In the genomic region with DNA sequence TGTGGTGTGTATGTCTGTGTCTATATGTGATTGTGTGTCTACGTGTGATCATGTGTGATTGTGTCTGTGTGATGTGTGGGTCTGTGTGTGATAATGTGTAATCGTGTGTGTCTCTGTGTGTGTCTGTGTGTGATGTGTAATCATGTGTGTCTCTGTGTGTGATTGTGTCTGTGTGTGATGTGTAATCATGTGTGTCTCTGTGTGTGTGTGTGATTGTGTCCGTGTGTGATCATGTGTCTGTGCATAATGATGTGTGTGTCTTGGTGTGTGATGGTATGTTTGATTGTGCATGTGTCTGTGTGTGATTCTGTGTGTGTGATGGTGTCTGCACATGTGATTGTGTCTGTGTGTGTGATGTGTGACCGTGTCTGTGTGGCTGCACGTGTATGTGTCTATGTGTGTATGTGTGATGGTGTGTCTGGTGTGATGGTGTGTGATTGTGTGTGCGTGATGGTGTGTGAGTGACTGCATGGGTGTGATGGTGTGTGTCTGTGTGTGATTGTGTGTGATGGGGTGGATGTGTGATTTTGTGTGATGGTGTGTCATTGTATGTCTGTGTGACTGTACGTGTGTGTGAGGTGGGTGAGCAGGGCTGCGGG, we compare ENCODE assay signal across 1 cellular context.
TF ChIP-seq lines count a peak whose summit lies in the region.

No MANE protein-coding gene starts in this region.

TF ChIP-seq in GM12878, 131 proteins besides CTCF, POLR2A, EP300 and RAD21 (continued from another document):
- TF ChIP-seq SUZ12 (IDR thresholded peaks at IDR 0.05; ENCODE audit: unreplicated experiment) (no peak), NFIC (IDR thresholded peaks at IDR 0.05; ENCODE audit: low read depth, low read length) (peak; percentile 41; the same call in 1 of the 2 replicates), TCF12 (IDR thresholded peaks at IDR 0.05; ENCODE audit: low read depth, low read length) (no peak), GABPA (IDR thresholded peaks at IDR 0.05; ENCODE audit: low read depth) (no peak), ZSCAN29 (IDR thresholded peaks at IDR 0.05) (no peak), NR2C2 (IDR thresholded peaks at IDR 0.05; ENCODE audit: borderline replicate concordance, control insufficient read depth, insufficient read length, low read depth) (peak; percentile 33), POLR2AphosphoS2 (IDR thresholded peaks at IDR 0.05; ENCODE audit: low read depth, low read length) (no peak), TCF3 (IDR thresholded peaks at IDR 0.05; ENCODE audit: borderline replicate concordance, insufficient read depth, low read depth, low read length) (peak; percentile 11; the same call in 1 of the 2 replicates)
- TF ChIP-seq, protein P1, sequence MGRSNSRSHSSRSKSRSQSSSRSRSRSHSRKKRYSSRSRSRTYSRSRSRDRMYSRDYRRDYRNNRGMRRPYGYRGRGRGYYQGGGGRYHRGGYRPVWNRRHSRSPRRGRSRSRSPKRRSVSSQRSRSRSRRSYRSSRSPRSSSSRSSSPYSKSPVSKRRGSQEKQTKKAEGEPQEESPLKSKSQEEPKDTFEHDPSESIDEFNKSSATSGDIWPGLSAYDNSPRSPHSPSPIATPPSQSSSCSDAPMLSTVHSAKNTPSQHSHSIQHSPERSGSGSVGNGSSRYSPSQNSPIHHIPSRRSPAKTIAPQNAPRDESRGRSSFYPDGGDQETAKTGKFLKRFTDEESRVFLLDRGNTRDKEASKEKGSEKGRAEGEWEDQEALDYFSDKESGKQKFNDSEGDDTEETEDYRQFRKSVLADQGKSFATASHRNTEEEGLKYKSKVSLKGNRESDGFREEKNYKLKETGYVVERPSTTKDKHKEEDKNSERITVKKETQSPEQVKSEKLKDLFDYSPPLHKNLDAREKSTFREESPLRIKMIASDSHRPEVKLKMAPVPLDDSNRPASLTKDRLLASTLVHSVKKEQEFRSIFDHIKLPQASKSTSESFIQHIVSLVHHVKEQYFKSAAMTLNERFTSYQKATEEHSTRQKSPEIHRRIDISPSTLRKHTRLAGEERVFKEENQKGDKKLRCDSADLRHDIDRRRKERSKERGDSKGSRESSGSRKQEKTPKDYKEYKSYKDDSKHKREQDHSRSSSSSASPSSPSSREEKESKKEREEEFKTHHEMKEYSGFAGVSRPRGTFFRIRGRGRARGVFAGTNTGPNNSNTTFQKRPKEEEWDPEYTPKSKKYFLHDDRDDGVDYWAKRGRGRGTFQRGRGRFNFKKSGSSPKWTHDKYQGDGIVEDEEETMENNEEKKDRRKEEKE (IDR thresholded peaks at IDR 0.05): no peak
- TF ChIP-seq, protein P2, sequence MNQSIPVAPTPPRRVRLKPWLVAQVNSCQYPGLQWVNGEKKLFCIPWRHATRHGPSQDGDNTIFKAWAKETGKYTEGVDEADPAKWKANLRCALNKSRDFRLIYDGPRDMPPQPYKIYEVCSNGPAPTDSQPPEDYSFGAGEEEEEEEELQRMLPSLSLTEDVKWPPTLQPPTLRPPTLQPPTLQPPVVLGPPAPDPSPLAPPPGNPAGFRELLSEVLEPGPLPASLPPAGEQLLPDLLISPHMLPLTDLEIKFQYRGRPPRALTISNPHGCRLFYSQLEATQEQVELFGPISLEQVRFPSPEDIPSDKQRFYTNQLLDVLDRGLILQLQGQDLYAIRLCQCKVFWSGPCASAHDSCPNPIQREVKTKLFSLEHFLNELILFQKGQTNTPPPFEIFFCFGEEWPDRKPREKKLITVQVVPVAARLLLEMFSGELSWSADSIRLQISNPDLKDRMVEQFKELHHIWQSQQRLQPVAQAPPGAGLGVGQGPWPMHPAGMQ (IDR thresholded peaks at IDR 0.05; ENCODE audit: borderline replicate concordance): peak; percentile 24; the same call in 1 of the 2 replicates
- TF ChIP-seq, protein P3, sequence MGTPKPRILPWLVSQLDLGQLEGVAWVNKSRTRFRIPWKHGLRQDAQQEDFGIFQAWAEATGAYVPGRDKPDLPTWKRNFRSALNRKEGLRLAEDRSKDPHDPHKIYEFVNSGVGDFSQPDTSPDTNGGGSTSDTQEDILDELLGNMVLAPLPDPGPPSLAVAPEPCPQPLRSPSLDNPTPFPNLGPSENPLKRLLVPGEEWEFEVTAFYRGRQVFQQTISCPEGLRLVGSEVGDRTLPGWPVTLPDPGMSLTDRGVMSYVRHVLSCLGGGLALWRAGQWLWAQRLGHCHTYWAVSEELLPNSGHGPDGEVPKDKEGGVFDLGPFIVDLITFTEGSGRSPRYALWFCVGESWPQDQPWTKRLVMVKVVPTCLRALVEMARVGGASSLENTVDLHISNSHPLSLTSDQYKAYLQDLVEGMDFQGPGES (IDR thresholded peaks at IDR 0.05): no peak
TF ChIP-seq in GM12878: peak in this region for 5.
